Comparison of ENCODE assay signal across 1 cellular context in the genomic region with DNA sequence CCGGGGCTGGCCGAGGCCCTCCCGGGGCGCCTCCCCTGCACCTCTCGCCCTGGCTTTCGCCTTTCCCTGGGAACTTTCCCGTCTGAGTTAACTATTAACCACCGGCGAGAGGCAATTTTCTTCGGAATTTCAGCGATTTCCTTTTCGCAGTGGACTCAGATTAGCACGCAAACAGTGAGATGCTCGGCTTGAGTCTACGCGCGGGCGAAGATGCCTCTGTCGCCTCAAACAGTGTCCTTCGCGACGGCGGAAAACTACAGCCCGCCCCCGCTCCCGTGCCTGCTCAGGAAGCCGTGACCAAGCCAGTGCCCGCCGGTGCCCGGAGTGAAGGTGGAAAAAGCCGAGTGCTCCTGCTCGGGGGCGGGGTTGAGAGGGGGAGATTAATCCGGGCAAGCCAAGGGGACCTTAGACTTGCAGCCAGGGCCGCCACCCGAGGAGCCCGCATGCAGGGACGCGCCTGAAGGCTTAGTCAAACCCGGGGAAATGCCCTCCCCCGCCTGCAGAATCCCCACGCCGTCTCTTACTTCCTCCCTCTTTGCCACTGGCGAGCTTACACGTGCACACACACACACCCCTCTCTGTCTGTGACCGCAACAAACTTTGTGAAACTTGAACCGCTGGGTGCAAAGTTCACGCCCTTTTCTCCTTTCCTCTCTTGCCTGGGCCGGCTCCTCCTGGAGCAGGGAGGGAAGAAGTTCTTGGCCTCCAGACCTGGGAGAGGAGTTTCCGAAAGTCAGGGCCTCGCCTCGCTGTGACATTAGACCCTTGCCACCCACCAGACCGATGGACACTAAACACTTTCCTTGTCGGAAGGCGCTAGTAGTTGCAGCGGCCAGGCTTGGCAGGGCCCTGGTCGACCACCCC.
TF ChIP-seq lines count a peak whose summit lies in the region.

No MANE protein-coding gene starts in this region.

TF ChIP-seq in GM23338, 12 proteins besides CTCF, POLR2A, EP300 and RAD21 (continued from another document):
- TF ChIP-seq, protein P1, sequence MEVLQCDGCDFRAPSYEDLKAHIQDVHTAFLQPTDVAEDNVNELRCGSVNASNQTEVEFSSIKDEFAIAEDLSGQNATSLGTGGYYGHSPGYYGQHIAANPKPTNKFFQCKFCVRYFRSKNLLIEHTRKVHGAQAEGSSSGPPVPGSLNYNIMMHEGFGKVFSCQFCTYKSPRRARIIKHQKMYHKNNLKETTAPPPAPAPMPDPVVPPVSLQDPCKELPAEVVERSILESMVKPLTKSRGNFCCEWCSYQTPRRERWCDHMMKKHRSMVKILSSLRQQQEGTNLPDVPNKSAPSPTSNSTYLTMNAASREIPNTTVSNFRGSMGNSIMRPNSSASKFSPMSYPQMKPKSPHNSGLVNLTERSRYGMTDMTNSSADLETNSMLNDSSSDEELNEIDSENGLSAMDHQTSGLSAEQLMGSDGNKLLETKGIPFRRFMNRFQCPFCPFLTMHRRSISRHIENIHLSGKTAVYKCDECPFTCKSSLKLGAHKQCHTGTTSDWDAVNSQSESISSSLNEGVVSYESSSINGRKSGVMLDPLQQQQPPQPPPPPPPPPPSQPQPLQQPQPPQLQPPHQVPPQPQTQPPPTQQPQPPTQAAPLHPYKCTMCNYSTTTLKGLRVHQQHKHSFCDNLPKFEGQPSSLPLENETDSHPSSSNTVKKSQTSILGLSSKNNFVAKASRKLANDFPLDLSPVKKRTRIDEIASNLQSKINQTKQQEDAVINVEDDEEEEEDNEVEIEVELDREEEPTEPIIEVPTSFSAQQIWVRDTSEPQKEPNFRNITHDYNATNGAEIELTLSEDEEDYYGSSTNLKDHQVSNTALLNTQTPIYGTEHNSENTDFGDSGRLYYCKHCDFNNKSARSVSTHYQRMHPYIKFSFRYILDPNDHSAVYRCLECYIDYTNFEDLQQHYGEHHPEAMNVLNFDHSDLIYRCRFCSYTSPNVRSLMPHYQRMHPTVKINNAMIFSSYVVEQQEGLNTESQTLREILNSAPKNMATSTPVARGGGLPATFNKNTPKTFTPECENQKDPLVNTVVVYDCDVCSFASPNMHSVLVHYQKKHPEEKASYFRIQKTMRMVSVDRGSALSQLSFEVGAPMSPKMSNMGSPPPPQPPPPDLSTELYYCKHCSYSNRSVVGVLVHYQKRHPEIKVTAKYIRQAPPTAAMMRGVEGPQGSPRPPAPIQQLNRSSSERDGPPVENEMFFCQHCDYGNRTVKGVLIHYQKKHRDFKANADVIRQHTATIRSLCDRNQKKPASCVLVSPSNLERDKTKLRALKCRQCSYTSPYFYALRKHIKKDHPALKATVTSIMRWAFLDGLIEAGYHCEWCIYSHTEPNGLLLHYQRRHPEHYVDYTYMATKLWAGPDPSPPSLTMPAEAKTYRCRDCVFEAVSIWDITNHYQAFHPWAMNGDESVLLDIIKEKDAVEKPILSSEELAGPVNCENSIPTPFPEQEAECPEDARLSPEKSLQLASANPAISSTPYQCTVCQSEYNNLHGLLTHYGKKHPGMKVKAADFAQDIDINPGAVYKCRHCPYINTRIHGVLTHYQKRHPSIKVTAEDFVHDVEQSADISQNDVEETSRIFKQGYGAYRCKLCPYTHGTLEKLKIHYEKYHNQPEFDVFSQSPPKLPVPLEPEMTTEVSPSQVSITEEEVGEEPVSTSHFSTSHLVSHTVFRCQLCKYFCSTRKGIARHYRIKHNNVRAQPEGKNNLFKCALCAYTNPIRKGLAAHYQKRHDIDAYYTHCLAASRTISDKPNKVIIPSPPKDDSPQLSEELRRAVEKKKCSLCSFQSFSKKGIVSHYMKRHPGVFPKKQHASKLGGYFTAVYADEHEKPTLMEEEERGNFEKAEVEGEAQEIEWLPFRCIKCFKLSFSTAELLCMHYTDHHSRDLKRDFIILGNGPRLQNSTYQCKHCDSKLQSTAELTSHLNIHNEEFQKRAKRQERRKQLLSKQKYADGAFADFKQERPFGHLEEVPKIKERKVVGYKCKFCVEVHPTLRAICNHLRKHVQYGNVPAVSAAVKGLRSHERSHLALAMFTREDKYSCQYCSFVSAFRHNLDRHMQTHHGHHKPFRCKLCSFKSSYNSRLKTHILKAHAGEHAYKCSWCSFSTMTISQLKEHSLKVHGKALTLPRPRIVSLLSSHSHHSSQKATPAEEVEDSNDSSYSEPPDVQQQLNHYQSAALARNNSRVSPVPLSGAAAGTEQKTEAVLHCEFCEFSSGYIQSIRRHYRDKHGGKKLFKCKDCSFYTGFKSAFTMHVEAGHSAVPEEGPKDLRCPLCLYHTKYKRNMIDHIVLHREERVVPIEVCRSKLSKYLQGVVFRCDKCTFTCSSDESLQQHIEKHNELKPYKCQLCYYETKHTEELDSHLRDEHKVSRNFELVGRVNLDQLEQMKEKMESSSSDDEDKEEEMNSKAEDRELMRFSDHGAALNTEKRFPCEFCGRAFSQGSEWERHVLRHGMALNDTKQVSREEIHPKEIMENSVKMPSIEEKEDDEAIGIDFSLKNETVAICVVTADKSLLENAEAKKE (CRISPR knock-in tag; IDR thresholded peaks at IDR 0.05) = no peak
- no peak for TF ChIP-seq NANOG (IDR thresholded peaks at IDR 0.05; ENCODE audit: borderline replicate concordance)
TF ChIP-seq in GM23338: peak in this region for 2.
